ENCODE assay signal across 8 cellular contexts in genomic region chr5:160789219-160789820, GRCh38.
"Had no signal": no experiment of that assay in that cellular context is flagged by ENCODE, and none has a peak within 500 bp of the region (broad histone marks: within the 10 kb centered on the region; RNA-seq: fewer than 3 reads in every experiment).

No MANE protein-coding gene starts in this region.

- H3K36me3 ChIP-seq: HAP-1 had no signal

- ATAC-seq: HCT116 had no signal

- FAIRE-seq: HTR-8/SVneo had no signal

- H3K9ac ChIP-seq: GM23248 had no signal

- DNase-seq: GM23248, GOT3, H7, HFFc6, IMR-90 had no signal

- H3K27ac Mint-ChIP-seq: HFFc6 had no signal

- H3K27ac ChIP-seq: GM23248 had no signal

- H3K4me3 Mint-ChIP-seq: HFFc6 had no signal

- H3K4me3 ChIP-seq: GM23248, HAP-1 had no signal

- H3K4me1 ChIP-seq: HAP-1 had no signal

- H3K9me3 ChIP-seq: HAP-1 had no signal
